ENCODE assay signal across 30 cellular contexts in genomic region chr4:95715830-95716229, GRCh38.
"Had no signal": no experiment of that assay in that cellular context is flagged by ENCODE, and none has a peak within 500 bp of the region (broad histone marks: within the 10 kb centered on the region; RNA-seq: fewer than 3 reads in every experiment).

No MANE protein-coding gene starts in this region.

- H3K27ac Mint-ChIP-seq: activated naive CD8-positive, alpha-beta T cell; activated T-helper 2 cell treated with anti-CD3 and anti-CD28 coated beads, Interferon-gamma antibody, Interleukin-2, Interleukin-4, amounts not matched to agents 10 μg/mL and 5 μg/mL and 100 μg/mL, durations not matched to agents 14 hours and 24 hours and 36 hours; memory B cell; nephron progenitor cell had no signal

- H3K36me3 Mint-ChIP-seq: activated naive CD8-positive, alpha-beta T cell; memory B cell had no signal

- DNase-seq: activated CD4-positive, alpha-beta T cell treated with anti-CD3 and anti-CD28 coated beads for 4 hours; activated CD4-positive, alpha-beta T cell treated with anti-CD3 and anti-CD28 coated beads, Interleukin-2, amount 50 U/mL, for 48 hours; activated CD4-positive, CD25-positive, alpha-beta regulatory T cell; activated CD8-positive, alpha-beta memory T cell treated with anti-CD3 and anti-CD28 coated beads, Interleukin-2, amount 50 U/mL, for 48 hours; activated naive CD4-positive, alpha-beta T cell; activated T-cell treated with anti-CD3 and anti-CD28 coated beads, Interleukin-2, amount 50 U/mL, for 4 hours; adrenal gland; brain microvascular endothelial cell; central memory CD4-positive, alpha-beta T cell; dermis blood vessel endothelial cell; effector CD8-positive, alpha-beta T cell; esophagus squamous epithelium; heart left ventricle; islet precursor cell; left cardiac atrium; mucosa of descending colon; nephron progenitor cell; nucleus accumbens; right lobe of liver; small intestine; stimulated activated CD4-positive, alpha-beta T cell treated with anti-CD3 and anti-CD28 coated beads, Interleukin-15, amount 100 ng/mL, for 24 hours; stimulated activated CD4-positive, alpha-beta T cell treated with anti-CD3 and anti-CD28 coated beads, Interleukin-2, amount 100 ng/mL, for 48 hours; stimulated activated naive CD4-positive, alpha-beta T cell treated with Interleukin-2 at 50 U/mL for 16 hours; T1000 had no signal

- H3K4me3 ChIP-seq: adrenal gland, ascending aorta, esophagus squamous epithelium, heart left ventricle, mucosa of descending colon, right lobe of liver, thoracic aorta had no signal

- ATAC-seq: activated T-cell treated with anti-CD3 and anti-CD28 coated beads, Interleukin-2, amount 50 U/mL, for 4 hours; heart left ventricle; left cardiac atrium; mucosa of descending colon; right lobe of liver had no signal

- H3K4me1 ChIP-seq: adrenal gland, ascending aorta, esophagus squamous epithelium, heart left ventricle, parathyroid adenoma, right lobe of liver had no signal

- H3K27me3 ChIP-seq: adrenal gland, ascending aorta, brain microvascular endothelial cell, esophagus squamous epithelium, heart left ventricle, right lobe of liver had no signal

- H3K4me3 Mint-ChIP-seq: activated naive CD8-positive, alpha-beta T cell; activated T-cell treated with anti-CD3 and anti-CD28 coated beads, Interleukin-2, amount 50 U/mL, for 4 hours; memory B cell; nephron progenitor cell had no signal

- H3K27me3 Mint-ChIP-seq: memory B cell had no signal

- H2AFZ ChIP-seq: parathyroid adenoma had no signal

- H3K36me3 ChIP-seq: adrenal gland, ascending aorta, brain microvascular endothelial cell, esophagus squamous epithelium, heart left ventricle, right lobe of liver, thoracic aorta had no signal

- H3K79me2 ChIP-seq: parathyroid adenoma had no signal

- H3K9ac ChIP-seq: parathyroid adenoma had no signal

- H3K9me3 ChIP-seq: adrenal gland, ascending aorta, esophagus squamous epithelium, mucosa of descending colon, right lobe of liver, thoracic aorta had no signal

- H3K27ac ChIP-seq: adrenal gland, ascending aorta, brain microvascular endothelial cell, esophagus squamous epithelium, heart left ventricle, parathyroid adenoma, right lobe of liver, thoracic aorta had no signal

- H3K4me1 Mint-ChIP-seq: memory B cell, nephron progenitor cell had no signal
